Comparison of ENCODE assay signal across 1 cellular context in genomic region chr22:36065775-36066544, GRCh38.
TF ChIP-seq lines count a peak whose summit lies in the region.

No MANE protein-coding gene starts in this region.

TF ChIP-seq in HepG2, 621 proteins besides CTCF, POLR2A, EP300 and RAD21 (continued from another document and continues in another):
- TF ChIP-seq ZBTB33 (CRISPR knock-in tag; IDR thresholded peaks at IDR 0.05) (peak; percentile 10; the same call in 1 of the 2 replicates), HINFP (CRISPR knock-in tag; IDR thresholded peaks at IDR 0.05; ENCODE audit: low read depth) (peak; percentile 50; the same call in 1 of the 2 replicates), MXD4 (CRISPR knock-in tag; IDR thresholded peaks at IDR 0.05) (peak; percentile 24; the same call in 1 of the 2 replicates), ZC3H13 (CRISPR knock-in tag; IDR thresholded peaks at IDR 0.05) (peak; percentile 12; the same call in 1 of the 2 replicates), ZBTB25 (CRISPR knock-in tag; IDR thresholded peaks at IDR 0.05) (no peak), SPEN (CRISPR knock-in tag; IDR thresholded peaks at IDR 0.05; ENCODE audit: low read depth) (no peak), HHEX (CRISPR knock-in tag; IDR thresholded peaks at IDR 0.05) (no peak), ZNF543 (CRISPR knock-in tag; IDR thresholded peaks at IDR 0.05) (0 out of 2 replicates have a peak, but pooled peaks have one; percentile 42), KLF16 (CRISPR knock-in tag; IDR thresholded peaks at IDR 0.05) (no peak; a peak in 1 of 4 replicates), YY1 (IDR thresholded peaks at IDR 0.05; ENCODE audit: insufficient read depth, insufficient replicate concordance, low read depth, low read length) (peak; percentile 41), GLMP (CRISPR knock-in tag; IDR thresholded peaks at IDR 0.05; ENCODE audit: borderline replicate concordance) (no peak), TAF15 (IDR thresholded peaks at IDR 0.05; ENCODE audit: low read depth, low read length, poor library complexity, severe bottlenecking) (no peak), ZNF343 (CRISPR knock-in tag; IDR thresholded peaks at IDR 0.05) (peak; percentile 54; the same call in 1 of the 2 replicates), SIN3A (IDR thresholded peaks at IDR 0.05; ENCODE audit: borderline replicate concordance, low read depth, low read length) (no peak), ZNF563 (CRISPR knock-in tag; IDR thresholded peaks at IDR 0.05) (0 out of 2 replicates have a peak, but pooled peaks have one; percentile 54), IKZF5 (CRISPR knock-in tag; IDR thresholded peaks at IDR 0.05) (no peak), RFX3 (CRISPR knock-in tag; IDR thresholded peaks at IDR 0.05) (no peak), ZNF672 (CRISPR knock-in tag; IDR thresholded peaks at IDR 0.05) (no peak), HNRNPK (IDR thresholded peaks at IDR 0.05; ENCODE audit: low read depth, low read length, poor library complexity, severe bottlenecking) (no peak), SKI (IDR thresholded peaks at IDR 0.05; ENCODE audit: partially characterized antibody) (peak; percentile 55), NONO (IDR thresholded peaks at IDR 0.05) (no peak), NONO (CRISPR knock-in tag; conservative IDR thresholded peaks at IDR 0.05) (0 out of 2 replicates have a peak, but pooled peaks have one; percentile 5), ZNF142 (CRISPR knock-in tag; IDR thresholded peaks at IDR 0.05) (0 out of 2 replicates have a peak, but pooled peaks have one; percentile 19), KLF9 (CRISPR knock-in tag; IDR thresholded peaks at IDR 0.05; ENCODE audit: low read depth) (no peak), ZNF768 (CRISPR knock-in tag; IDR thresholded peaks at IDR 0.05) (0 out of 2 replicates have a peak, but pooled peaks have one; percentile 40), ZNF83 (CRISPR knock-in tag; IDR thresholded peaks at IDR 0.05; ENCODE audit: borderline replicate concordance) (peak; percentile 64; the same call in 1 of the 2 replicates), MAFG (CRISPR knock-in tag; IDR thresholded peaks at IDR 0.05) (no peak), SMAD1 (CRISPR knock-in tag; IDR thresholded peaks at IDR 0.05; ENCODE audit: borderline replicate concordance, low read depth) (0 out of 2 replicates have a peak, but pooled peaks have one; percentile 52), GZF1 (CRISPR knock-in tag; IDR thresholded peaks at IDR 0.05) (no peak), IRF9 (CRISPR knock-in tag; IDR thresholded peaks at IDR 0.05; ENCODE audit: borderline replicate concordance) (peak; percentile 80), SALL1 (CRISPR knock-in tag; IDR thresholded peaks at IDR 0.05) (peak; percentile 41), PAXIP1 (CRISPR knock-in tag; conservative IDR thresholded peaks at IDR 0.05) (no peak; the same call in 1 of the 2 replicates), DR1 (CRISPR knock-in tag; IDR thresholded peaks at IDR 0.05) (0 out of 2 replicates have a peak, but pooled peaks have one; percentile 14), SRY (CRISPR knock-in tag; IDR thresholded peaks at IDR 0.05) (peak; percentile 57; the same call in 1 of the 2 replicates), ZNF280B (CRISPR knock-in tag; IDR thresholded peaks at IDR 0.05; ENCODE audit: borderline replicate concordance) (no peak), PCBP1 (IDR thresholded peaks at IDR 0.05; ENCODE audit: borderline replicate concordance, low read depth, low read length) (no peak), ESRRA (CRISPR knock-in tag; IDR thresholded peaks at IDR 0.05; ENCODE audit: low read depth) (0 out of 2 replicates have a peak, but pooled peaks have one; percentile 28), ZNF350 (CRISPR knock-in tag; IDR thresholded peaks at IDR 0.05; ENCODE audit: borderline replicate concordance, low read depth) (peak; percentile 48; the same call in 1 of the 2 replicates), ZNF782 (CRISPR knock-in tag; IDR thresholded peaks at IDR 0.05; ENCODE audit: borderline replicate concordance) (no peak), ZNF737 (CRISPR knock-in tag; IDR thresholded peaks at IDR 0.05; ENCODE audit: borderline replicate concordance) (peak; percentile 77; the same call in 1 of the 2 replicates), ZNF674 (CRISPR knock-in tag; IDR thresholded peaks at IDR 0.05; ENCODE audit: low read depth) (no peak)
